In the genomic region with DNA sequence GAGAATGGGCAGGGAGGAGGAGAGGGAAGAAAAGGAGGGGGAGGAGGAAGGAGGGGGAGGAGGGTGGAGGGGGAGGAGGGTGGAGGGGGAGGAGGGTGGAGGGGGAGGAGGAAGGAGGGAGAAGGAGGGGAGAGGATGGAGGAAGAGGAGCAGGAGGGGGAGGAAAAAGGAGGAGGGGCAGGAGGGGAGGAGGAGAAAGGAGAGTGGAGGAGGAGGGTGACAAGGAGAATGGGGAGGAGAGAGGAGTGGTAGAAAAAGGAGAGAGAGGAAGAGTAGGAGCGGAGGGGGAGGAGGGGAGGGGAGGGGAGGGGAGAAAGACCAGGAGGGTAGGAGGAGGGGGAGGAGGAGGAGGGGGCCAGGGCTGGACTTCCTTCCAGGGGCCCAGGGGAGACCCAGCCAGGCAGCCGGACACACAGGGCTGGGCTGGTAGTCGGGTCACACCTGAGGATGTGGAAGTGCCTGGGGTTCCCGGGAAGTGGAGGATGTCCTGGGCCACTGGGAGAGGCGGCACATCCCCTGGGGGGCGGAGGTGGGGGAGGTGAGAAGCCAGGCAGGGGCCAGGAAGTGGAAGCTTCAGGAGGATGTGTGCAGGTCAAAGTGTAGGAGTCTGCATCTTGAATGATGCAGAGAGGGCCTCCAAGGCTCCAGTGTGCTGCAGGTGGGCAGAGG, we compare ENCODE assay signal across 1 cellular context.
TF ChIP-seq lines count a peak whose summit lies in the region.

No MANE protein-coding gene starts in this region.

TF ChIP-seq in HEK293, 187 proteins besides CTCF, POLR2A, EP300 and RAD21 (continued from another document):
- TF ChIP-seq, protein P1, sequence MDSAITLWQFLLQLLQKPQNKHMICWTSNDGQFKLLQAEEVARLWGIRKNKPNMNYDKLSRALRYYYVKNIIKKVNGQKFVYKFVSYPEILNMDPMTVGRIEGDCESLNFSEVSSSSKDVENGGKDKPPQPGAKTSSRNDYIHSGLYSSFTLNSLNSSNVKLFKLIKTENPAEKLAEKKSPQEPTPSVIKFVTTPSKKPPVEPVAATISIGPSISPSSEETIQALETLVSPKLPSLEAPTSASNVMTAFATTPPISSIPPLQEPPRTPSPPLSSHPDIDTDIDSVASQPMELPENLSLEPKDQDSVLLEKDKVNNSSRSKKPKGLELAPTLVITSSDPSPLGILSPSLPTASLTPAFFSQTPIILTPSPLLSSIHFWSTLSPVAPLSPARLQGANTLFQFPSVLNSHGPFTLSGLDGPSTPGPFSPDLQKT (IDR thresholded peaks at IDR 0.05; ENCODE audit: borderline replicate concordance, low read depth, low read length) = no peak
- no peak for TF ChIP-seq ZNF214 (tag by site-specific recombination; IDR thresholded peaks at IDR 0.05; ENCODE audit: borderline replicate concordance)
- TF ChIP-seq, protein P2, sequence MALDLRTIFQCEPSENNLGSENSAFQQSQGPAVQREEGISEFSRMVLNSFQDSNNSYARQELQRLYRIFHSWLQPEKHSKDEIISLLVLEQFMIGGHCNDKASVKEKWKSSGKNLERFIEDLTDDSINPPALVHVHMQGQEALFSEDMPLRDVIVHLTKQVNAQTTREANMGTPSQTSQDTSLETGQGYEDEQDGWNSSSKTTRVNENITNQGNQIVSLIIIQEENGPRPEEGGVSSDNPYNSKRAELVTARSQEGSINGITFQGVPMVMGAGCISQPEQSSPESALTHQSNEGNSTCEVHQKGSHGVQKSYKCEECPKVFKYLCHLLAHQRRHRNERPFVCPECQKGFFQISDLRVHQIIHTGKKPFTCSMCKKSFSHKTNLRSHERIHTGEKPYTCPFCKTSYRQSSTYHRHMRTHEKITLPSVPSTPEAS (tag by site-specific recombination; IDR thresholded peaks at IDR 0.05) = no peak
- no peak for TF ChIP-seq ZBTB17 (tag by site-specific recombination; IDR thresholded peaks at IDR 0.05)
- no peak for TF ChIP-seq OSR2 (tag by site-specific recombination; IDR thresholded peaks at IDR 0.05)
- TF ChIP-seq ZFHX2 (tag by site-specific recombination; conservative IDR thresholded peaks at IDR 0.05) = peak; percentile 25; the same call in 1 of the 2 replicates
- TF ChIP-seq EGR2 (tag by site-specific recombination; IDR thresholded peaks at IDR 0.05; ENCODE audit: low read depth) = peak; percentile 12; the same call in 1 of the 2 replicates
- TF ChIP-seq ZNF341 (tag by site-specific recombination; IDR thresholded peaks at IDR 0.05; ENCODE audit: low read depth) = no peak
- TF ChIP-seq MYNN (tag by site-specific recombination; IDR thresholded peaks at IDR 0.05; ENCODE audit: borderline replicate concordance) = no peak
- no peak for TF ChIP-seq ZNF211 (tag by site-specific recombination; IDR thresholded peaks at IDR 0.05; ENCODE audit: low read depth)
- TF ChIP-seq ZNF501 (tag by site-specific recombination; IDR thresholded peaks at IDR 0.05) = no peak
